7 cellular contexts compared by ENCODE assay signal in genomic region chr5:157252741-157253465, GRCh38. TPM values are rescaled to one million over a fixed set of nuclear protein-coding genes. Genes with fewer than 3 reads are reported as not detected.
A peak's percentile ranks its signal among the peaks of the same experiment; 100 is the strongest.
DNase-seq lines count a peak whose midpoint lies in the region; ATAC-seq and TF ChIP-seq lines count a peak whose summit lies in the region.

No MANE protein-coding gene starts in this region.

- peak; percentile 88 for ATAC-seq in GM19023 (IDR thresholded peaks at IDR 0.05; ENCODE audit: unreplicated experiment)
- peak; percentile 99 for ATAC-seq in HG02938 (IDR thresholded peaks at IDR 0.05; ENCODE audit: unreplicated experiment)
- peak; percentile 84 to 89 (median 86) for ATAC-seq in T-cell (replicated peaks in 1 of 4)
- peak; percentile 93 for ATAC-seq in stimulated activated effector memory CD8-positive, alpha-beta T cell treated with anti-CD3 and anti-CD28 coated beads, Interleukin-12 subunit alpha, Interleukin-12 subunit beta, amount 100 ng/mL, for 72 hours

- H3K27ac Mint-ChIP-seq in T-cell: peak overlapping the region; percentile 94 to 95
- H3K27ac Mint-ChIP-seq in stimulated activated effector memory CD8-positive, alpha-beta T cell treated with anti-CD3 and anti-CD28 coated beads, Interleukin-12 subunit alpha, Interleukin-12 subunit beta, amount 100 ng/mL, for 72 hours: peak overlapping the region; percentile 91

- POLR2A ChIA-PET in T-cell (lab: Charles Lee): interaction anchor here (0.6 to 1.9 kb wide), 13 partner anchors 13 to 110 kb away, joined by 3 to 9 read pairs (median 3); partner anchors contain the start of genes CYFIP2 (in 1 of the 2) and ITK (in 1 of the 2)

- DNase-seq in T-cell (peak in 32 of 34 experiments; percentile 43 to 82 (median 69)), uterus (no peak), SKM-1 (lab: John Stamatoyannopoulos, UW; ENCODE audit: unreplicated experiment) (no peak)
- peak; percentile 81 for DNase-seq in central memory CD4-positive, alpha-beta T cell
- peak; percentile 51 to 89 for DNase-seq in stimulated activated effector memory CD8-positive, alpha-beta T cell treated with anti-CD3 and anti-CD28 coated beads, Interleukin-12 subunit alpha, Interleukin-12 subunit beta, amount 100 ng/mL, for 72 hours (ENCODE audit: low spot score in 2 of 2)

- no peak for TF ChIP-seq POLR2A in uterus (IDR thresholded peaks at IDR 0.05)

- intact Hi-C loops in uterus (cut with DNase I; ENCODE audit: low total_unique reads): no loop called here

- no peak overlapping the region for H3K27ac ChIP-seq in uterus

- no peak for TF ChIP-seq CTCF in uterus (IDR thresholded peaks at IDR 0.05)

- H3K9me3 ChIP-seq in uterus: no peaks in the 10 kb centered on the region

- H3K27me3 ChIP-seq in uterus: no peaks in the 10 kb centered on the region

- no peaks in the 10 kb centered on the region for H3K27me3 Mint-ChIP-seq in T-cell

- H3K36me3 ChIP-seq in uterus: no peaks in the 10 kb centered on the region

- H3K36me3 Mint-ChIP-seq in T-cell: peaks cover 74% of the 10 kb centered on the region
- peaks cover 100% of the 10 kb centered on the region for H3K36me3 Mint-ChIP-seq in stimulated activated effector memory CD8-positive, alpha-beta T cell treated with anti-CD3 and anti-CD28 coated beads, Interleukin-12 subunit alpha, Interleukin-12 subunit beta, amount 100 ng/mL, for 72 hours

- H3K9me3 Mint-ChIP-seq in T-cell: no peaks in the 10 kb centered on the region
- H3K9me3 Mint-ChIP-seq in stimulated activated effector memory CD8-positive, alpha-beta T cell treated with anti-CD3 and anti-CD28 coated beads, Interleukin-12 subunit alpha, Interleukin-12 subunit beta, amount 100 ng/mL, for 72 hours: no peaks in the 10 kb centered on the region

- H3K4me3 Mint-ChIP-seq in T-cell: peak overlapping the region; percentile 34 to 64 (median 53)
- H3K4me3 Mint-ChIP-seq in stimulated activated effector memory CD8-positive, alpha-beta T cell treated with anti-CD3 and anti-CD28 coated beads, Interleukin-12 subunit alpha, Interleukin-12 subunit beta, amount 100 ng/mL, for 72 hours: peak overlapping the region; percentile 38

- no peaks in the 10 kb centered on the region for H3K4me1 ChIP-seq in uterus

- no peak overlapping the region for H3K4me3 ChIP-seq in uterus

- CTCF ChIA-PET in T-cell (lab: Charles Lee): interaction anchor here (0.5 to 4.1 kb wide), 24 partner anchors 8 to 1859 kb away, joined by 3 to 30 read pairs (median 5); partner anchors contain the start of gene MED7 (in 1 of the 2)

- peaks cover 99 to 100% (median 99%) of the 10 kb centered on the region in 3 donors for H3K4me1 Mint-ChIP-seq in T-cell
- peaks cover 97% of the 10 kb centered on the region for H3K4me1 Mint-ChIP-seq in stimulated activated effector memory CD8-positive, alpha-beta T cell treated with anti-CD3 and anti-CD28 coated beads, Interleukin-12 subunit alpha, Interleukin-12 subunit beta, amount 100 ng/mL, for 72 hours

RNA-seq across cellular contexts. Expression of gene CYFIP2, which starts 13.0 kb away (rescaled TPM):
- 100 to 1,000 TPM; 362 to 497 (median 398) TPM for total RNA-seq in T-cell
- 10 to 100 TPM; 11.3 to 51.5 (median 13.6) TPM for total RNA-seq in uterus

Comparison
In these comparisons a context has a peak if more than half of its experiments do, and no peak if none do; other contexts are left out.
1. DNase-seq: peak in T-cell (32 of 34), central memory CD4-positive, alpha-beta T cell (single experiment) and stimulated activated effector memory CD8-positive, alpha-beta T cell treated with anti-CD3 and anti-CD28 coated beads, Interleukin-12 subunit alpha, Interleukin-12 subunit beta, amount 100 ng/mL, for 72 hours (2 of 2); none in uterus (0 of 2) and SKM-1 (single experiment).
2. RNA of gene CYFIP2, which starts 13.0 kb away (total RNA-seq): 362 to 497 TPM in T-cell; 11.3 to 51.5 TPM in uterus; every median in the first group is over 4 times any median in the second.
3. Peak in every context shown above with its lines, with median percentiles within 50 percentile points of each other: ATAC-seq.